In genomic region chr11:68968306-68969255, GRCh38 we compare ENCODE assay signal across 25 cellular contexts. TPM values are rescaled to one million over a fixed set of nuclear protein-coding genes. Genes with fewer than 3 reads are reported as not detected.
DNase-seq lines count a peak whose midpoint lies in the region; ATAC-seq, FAIRE-seq and TF ChIP-seq lines count a peak whose summit lies in the region.
"Had no signal": no experiment of that assay in that cellular context is flagged by ENCODE, and none has a peak within 500 bp of the region (broad histone marks: within the 10 kb centered on the region; RNA-seq: fewer than 3 reads in every experiment).

No MANE protein-coding gene starts in this region.

- peaks cover 3% of the 10 kb centered on the region for H3K4me1 ChIP-seq in cardiac muscle cell (ENCODE audit: low read depth)
- H3K4me1 ChIP-seq in lower lobe of right lung, result no peaks in the 10 kb centered on the region
- H3K4me1 ChIP-seq: stomach had no signal

- H3K36me3 ChIP-seq in cardiac muscle cell (no peaks in the 10 kb centered on the region), bronchial epithelial cell (ENCODE audit: control insufficient read depth, insufficient read depth, low read length) (no peaks in the 10 kb centered on the region), lower lobe of right lung (no peaks in the 10 kb centered on the region)
- H3K36me3 ChIP-seq: stomach had no signal

- intact Hi-C loops in left cardiac atrium (cut with DNase I), result no loop called here
- intact Hi-C loops in lower lobe of right lung (cut with DNase I), result no loop called here

- no peak overlapping the region for H3K4me3 ChIP-seq in cardiac muscle cell
- no peak overlapping the region for H3K4me3 ChIP-seq in bronchial epithelial cell (ENCODE audit: low read depth, low read length)
- no peak overlapping the region for H3K4me3 ChIP-seq in lower lobe of right lung
- H3K4me3 ChIP-seq: dorsolateral prefrontal cortex, GM12878, stomach had no signal

- TF ChIP-seq CTCF in cardiac muscle cell (IDR thresholded peaks at IDR 0.05; ENCODE audit: low read depth, low read length) (peak; percentile 3), bronchial epithelial cell (IDR thresholded peaks at IDR 0.05; ENCODE audit: insufficient read depth, low read length, severe bottlenecking) (no peak), lower lobe of right lung (IDR thresholded peaks at IDR 0.05) (no peak)

- H3K9me3 ChIP-seq in cardiac muscle cell (ENCODE audit: low read depth) (no peaks in the 10 kb centered on the region), lower lobe of right lung (no peaks in the 10 kb centered on the region)
- H3K9me3 ChIP-seq: SK-N-SH, stomach had no signal

- peak; percentile 62 for FAIRE-seq in bronchial epithelial cell (lab: Jason Lieb, UNC)
- FAIRE-seq: G401.6, GM12878, islet of Langerhans, RCC 7860 had no signal

- DNase-seq in cardiac muscle cell (ENCODE audit: low read depth in 1 of 2, low spot score in 1 of 2) (no peak), left cardiac atrium (no peak), bronchial epithelial cell (ENCODE audit: low read depth) (no peak), lower lobe of right lung (peak; percentile 16), kidney tubule cell (ENCODE audit: low spot score) (no peak), NOMO-1 treated with dmso at 0.1 percent for 144 hours (lab: John Stamatoyannopoulos, UW; ENCODE audit: unreplicated experiment) (no peak), CD1c-positive myeloid dendritic cell (ENCODE audit: extremely low spot score) (no peak)
- DNase-seq in stimulated activated CD4-positive, alpha-beta T cell treated with anti-CD3 and anti-CD28 coated beads, Interleukin-1b, Interleukin-23, amount 100 ng/mL, for 48 hours, result no peak
- DNase-seq: activated CD4-positive, alpha-beta T cell treated with anti-CD3 and anti-CD28 coated beads, Interleukin-2, amount 50 U/mL, for 4 hours; activated naive CD8-positive, alpha-beta T cell treated with anti-CD3 and anti-CD28 coated beads, Interleukin-2, amount 10 ng/mL, durations not matched to agents 7 days and 5 days; COR-L47; NCI-H1417 treated with DMSO at 0.1 percent for 48 hours; NCI-H2171 treated with DMSO at 0.1 percent for 48 hours; SK-N-SH; stomach had no signal

- ATAC-seq in left cardiac atrium (no peak), lower lobe of right lung (no peak)
- ATAC-seq: GM12878 had no signal

- H3K27me3 ChIP-seq in cardiac muscle cell (no peaks in the 10 kb centered on the region), bronchial epithelial cell (ENCODE audit: control insufficient read depth, insufficient read depth, low read length) (peaks cover 4% of the 10 kb centered on the region), lower lobe of right lung (ENCODE audit: low read depth) (peaks cover 5% of the 10 kb centered on the region)

- H3K27ac ChIP-seq in cardiac muscle cell (peak overlapping the region; percentile 17), lower lobe of right lung (no peak overlapping the region)
- H3K27ac ChIP-seq: dorsolateral prefrontal cortex, stomach had no signal

RNA-seq across cellular contexts. Expression of gene MRGPRD, which starts 12.2 kb away (rescaled TPM):
- total RNA-seq in cardiac muscle cell (not detected in 2 replicates), left cardiac atrium (not detected), bronchial epithelial cell (not detected in 2 replicates), lower lobe of right lung (not detected)
- polyA plus RNA-seq in cardiac muscle cell, result not detected in 2 replicates
- total RNA-seq: activated naive CD8-positive, alpha-beta T cell treated with anti-CD3 and anti-CD28 coated beads, Interleukin-2, amount 10 ng/mL, durations not matched to agents 7 days and 5 days; dorsolateral prefrontal cortex; esophagus mucosa; GM12878; LHCN-M2; mesothelial cell of epicardium; urinary bladder had no signal
- polyA plus RNA-seq: GM12878, neural cell, SK-N-SH, stomach had no signal

RNA-seq across cellular contexts. Expression of gene MRGPRF, which starts 44.5 kb away (rescaled TPM):
- 11.2 and 13.8 TPM in 2 replicates for total RNA-seq in cardiac muscle cell
- 9.3 and 9.7 TPM in 2 replicates for polyA plus RNA-seq in cardiac muscle cell
- total RNA-seq in left cardiac atrium, result 10 to 100 TPM; 12.4 to 13.3 TPM
- 0.53 TPM in 1 of 2 replicates, not detected in the other for total RNA-seq in bronchial epithelial cell
- total RNA-seq in lower lobe of right lung, result 11.5 TPM
- total RNA-seq: activated naive CD8-positive, alpha-beta T cell treated with anti-CD3 and anti-CD28 coated beads, Interleukin-2, amount 10 ng/mL, durations not matched to agents 7 days and 5 days; GM12878 had no signal
- polyA plus RNA-seq: GM12878, neural cell had no signal
